ENCODE assay signal across 8 cellular contexts in genomic region chr17:42388381-42389134, GRCh38.
DNase-seq lines count a peak whose midpoint lies in the region; ATAC-seq, FAIRE-seq and TF ChIP-seq lines count a peak whose summit lies in the region.

Gene STAT3, minus strand, starts transcription at chr17:42388442. Its CDS starts 39,926 bp downstream, at chr17:42348516.

- ATAC-seq in GM19035 (IDR thresholded peaks at IDR 0.05; ENCODE audit: unreplicated experiment) (peak; percentile 92), HG03354 (IDR thresholded peaks at IDR 0.05; ENCODE audit: poor library complexity, severe bottlenecking, unreplicated experiment) (peak; percentile 91)

- DNase-seq in AG09319 (ENCODE audit: extremely low read depth, low read depth) (peak; percentile 100), NCI-H446 treated with DMSO at 0.1 percent for 48 hours (lab: John Stamatoyannopoulos, UW) (peak; percentile 98), cerebellar nuclear complex (lab: John Stamatoyannopoulos, UW) (peak; percentile 100)
- DNase-seq in activated CD4-positive, CD25-positive, alpha-beta regulatory T cell treated with anti-CD3 and anti-CD28 coated beads, Interleukin-2, amount 50 U/mL, for 72 hours = peak; percentile 100
- peak; percentile 100 for DNase-seq in stimulated activated CD4-positive, alpha-beta T cell treated with anti-CD3 and anti-CD28 coated beads, Interleukin-12 subunit alpha, Interleukin-12 subunit beta, amount 100 ng/mL, for 4 hours

- peak; percentile 83 for FAIRE-seq in islet of Langerhans (lab: Jason Lieb, UNC)

- TF ChIP-seq CTCF in AG09319 (IDR thresholded peaks at IDR 0.05; ENCODE audit: low read depth, low read length) = no peak; the same call in 1 of the 2 replicates

Comparison
In these comparisons a context has a peak if more than half of its experiments do, and no peak if none do; other contexts are left out.
1. Peak in every context shown above with its lines: DNase-seq and ATAC-seq.